In genomic region chr6:33640361-33640760, GRCh38 we compare ENCODE assay signal across 23 cellular contexts.
"Had no signal": no experiment of that assay in that cellular context is flagged by ENCODE, and none has a peak within 500 bp of the region (broad histone marks: within the 10 kb centered on the region; RNA-seq: fewer than 3 reads in every experiment).

No MANE protein-coding gene starts in this region.

- H3K4me2 ChIP-seq: hepatocyte, smooth muscle cell had no signal

- H3K4me3 Mint-ChIP-seq: dendritic cell treated with granulocyte-macrophage colony-stimulating factor and Interleukin-4, amounts not matched to agents 40 ng/mL and 50 ng/mL, for 4 days; endodermal cell; naive B cell; stimulated activated memory B cell treated with anti-CD40 and anti-IgM and Interleukin-4, amounts not matched to agents 10 μg/mL and 1 μg/mL and 100 μg/mL, for 72 hours; stimulated activated naive CD8-positive, alpha-beta T cell treated with anti-CD3 and anti-CD28 coated beads, Interleukin-15, Interleukin-2, amounts not matched to agents 100 ng/mL and 50 ng/mL, for 24 hours had no signal

- H3K27ac ChIP-seq: hepatocyte, pancreas, testis, transverse colon had no signal

- H3K27me3 ChIP-seq: pancreas, testis, transverse colon had no signal

- ATAC-seq: pancreas; right cardiac atrium; stimulated activated memory B cell treated with anti-CD40 and anti-IgM and Interleukin-4, amounts not matched to agents 10 μg/mL and 1 μg/mL and 100 μg/mL, for 72 hours had no signal

- FAIRE-seq: colon, endothelial cell of umbilical vein, pancreas, urothelium cell line had no signal

- H3K9me3 ChIP-seq: pancreas, testis, transverse colon had no signal

- H3K27me3 Mint-ChIP-seq: naive B cell; progenitor cell of endocrine pancreas; stimulated activated memory B cell treated with anti-CD40 and anti-IgM and Interleukin-4, amounts not matched to agents 10 μg/mL and 1 μg/mL and 100 μg/mL, for 72 hours; stimulated activated naive CD8-positive, alpha-beta T cell treated with anti-CD3 and anti-CD28 coated beads, Interleukin-15, Interleukin-2, amounts not matched to agents 100 ng/mL and 50 ng/mL, for 24 hours had no signal

- H2AFZ ChIP-seq: hepatocyte had no signal

- H3K9me3 Mint-ChIP-seq: dendritic cell treated with granulocyte-macrophage colony-stimulating factor and Interleukin-4, amounts not matched to agents 40 ng/mL and 50 ng/mL, for 4 days; endodermal cell; naive B cell; stimulated activated memory B cell treated with anti-CD40 and anti-IgM and Interleukin-4, amounts not matched to agents 10 μg/mL and 1 μg/mL and 100 μg/mL, for 72 hours; stimulated activated naive CD8-positive, alpha-beta T cell treated with anti-CD3 and anti-CD28 coated beads, Interleukin-15, Interleukin-2, amounts not matched to agents 100 ng/mL and 50 ng/mL, for 24 hours had no signal

- DNase-seq: cerebellar nuclear complex; endodermal cell; foreskin melanocyte; head of caudate nucleus; kidney glomerular epithelial cell; mesendoderm; naive B cell; nucleus accumbens; pancreas; stimulated activated CD4-positive, alpha-beta T cell treated with anti-CD3 and anti-CD28 coated beads, Interleukin-4, amount 100 ng/mL, for 1 hour; stimulated activated CD8-positive, alpha-beta memory T cell treated with anti-CD3 and anti-CD28 coated beads, Interleukin-4, amount 100 ng/mL, for 48 hours; testis; transverse colon had no signal

- H3K4me1 ChIP-seq: pancreas had no signal

- H3K27ac Mint-ChIP-seq: dendritic cell treated with granulocyte-macrophage colony-stimulating factor and Interleukin-4, amounts not matched to agents 40 ng/mL and 50 ng/mL, for 4 days; endodermal cell; progenitor cell of endocrine pancreas; stimulated activated memory B cell treated with anti-CD40 and anti-IgM and Interleukin-4, amounts not matched to agents 10 μg/mL and 1 μg/mL and 100 μg/mL, for 72 hours; stimulated activated naive CD8-positive, alpha-beta T cell treated with anti-CD3 and anti-CD28 coated beads, Interleukin-15, Interleukin-2, amounts not matched to agents 100 ng/mL and 50 ng/mL, for 24 hours had no signal
